ENCODE assay signal across 1 cellular context in genomic region chr7:104207731-104208420, GRCh38.
TF ChIP-seq lines count a peak whose summit lies in the region.

Gene ORC5 (minus strand): TSS chr7:104208013. CDS start chr7:104207904, 109 bp downstream.

TF ChIP-seq in K562, 482 proteins besides CTCF, POLR2A, EP300 and RAD21 (continued from another document and continues in another):
- TF ChIP-seq PRDM10 (IDR thresholded peaks at IDR 0.05; ENCODE audit: partially characterized antibody), result peak; percentile 88
- peak; percentile 21; the same call in 1 of the 2 replicates for TF ChIP-seq ZHX1 (conservative IDR thresholded peaks at IDR 0.05; ENCODE audit: low read length)
- peak; percentile 95 for TF ChIP-seq CXXC5 (CRISPR knock-in tag; IDR thresholded peaks at IDR 0.05)
- TF ChIP-seq TEAD4 (IDR thresholded peaks at IDR 0.05; ENCODE audit: low read length), result peak; percentile 45; the same call in 1 of the 2 replicates
- TF ChIP-seq TEAD4 (CRISPR knock-in tag; IDR thresholded peaks at IDR 0.05; ENCODE audit: borderline replicate concordance), result no peak
- TF ChIP-seq SIN3A (IDR thresholded peaks at IDR 0.05; ENCODE audit: borderline replicate concordance in 2 of 2, control insufficient read depth in 1 of 2, low read depth in 2 of 2, low read length in 2 of 2), result peak; percentile 74 to 89; a peak in 3 of 4 replicates
- TF ChIP-seq TCF3 (CRISPR knock-in tag; IDR thresholded peaks at IDR 0.05), result no peak; the same call in 1 of the 2 replicates
- TF ChIP-seq GTF2E2 (tag; IDR thresholded peaks at IDR 0.05), result peak; percentile 98
- peak; percentile 44 for TF ChIP-seq SAP30 (IDR thresholded peaks at IDR 0.05; ENCODE audit: borderline replicate concordance, insufficient read depth, low read depth, low read length, poor library complexity, severe bottlenecking)
- no peak for TF ChIP-seq RFX7 (CRISPR knock-in tag; IDR thresholded peaks at IDR 0.05)
- TF ChIP-seq C11orf30 (IDR thresholded peaks at IDR 0.05; ENCODE audit: low read depth), result 0 out of 2 replicates have a peak, but pooled peaks have one; percentile 23
- TF ChIP-seq MLX (CRISPR knock-in tag; conservative IDR thresholded peaks at IDR 0.05), result 0 out of 4 replicates have a peak, but pooled peaks of 1 of the 2 experiments have one; percentile 52
- TF ChIP-seq EP400 (IDR thresholded peaks at IDR 0.05), result peak; percentile 85
- TF ChIP-seq CBFB (CRISPR knock-in tag; IDR thresholded peaks at IDR 0.05), result 0 out of 2 replicates have a peak, but pooled peaks have one; percentile 8
- TF ChIP-seq CREB1 (IDR thresholded peaks at IDR 0.05), result peak; percentile 92
- TF ChIP-seq CREB1 (CRISPR knock-in tag; IDR thresholded peaks at IDR 0.05), result peak; percentile 89
- TF ChIP-seq ESRRA (IDR thresholded peaks at IDR 0.05; ENCODE audit: borderline replicate concordance, low read depth), result peak; percentile 70; the same call in 1 of the 2 replicates
- peak; percentile 93 for TF ChIP-seq ETV1 (tag; conservative IDR thresholded peaks at IDR 0.05; ENCODE audit: low read depth)
- no peak for TF ChIP-seq RREB1 (CRISPR knock-in tag; IDR thresholded peaks at IDR 0.05)
- no peak for TF ChIP-seq FOS (IDR thresholded peaks at IDR 0.05; ENCODE audit: extremely low read depth, insufficient read length)
- peak; percentile 83 for TF ChIP-seq ZBTB1 (CRISPR knock-in tag; IDR thresholded peaks at IDR 0.05; ENCODE audit: borderline replicate concordance, low read depth)
- no peak for TF ChIP-seq PRMT5 (CRISPR knock-in tag; IDR thresholded peaks at IDR 0.05)
- no peak for TF ChIP-seq ZBTB11 (CRISPR knock-in tag; IDR thresholded peaks at IDR 0.05)
- peak; percentile 57; the same call in 1 of the 2 replicates for TF ChIP-seq ZBTB7A (IDR thresholded peaks at IDR 0.05; ENCODE audit: borderline replicate concordance, control insufficient read depth, low read depth, low read length)
- peak; percentile 7 to 33; a peak in 2 of 4 replicates for TF ChIP-seq RCOR1 (IDR thresholded peaks at IDR 0.05; ENCODE audit: borderline replicate concordance in 1 of 2, low read depth in 2 of 2, low read length in 2 of 2)
- no peak for TF ChIP-seq ID3 (CRISPR knock-in tag; IDR thresholded peaks at IDR 0.05)
- TF ChIP-seq ID3 (tag; IDR thresholded peaks at IDR 0.05), result peak; percentile 61; the same call in 1 of the 2 replicates
- TF ChIP-seq ZNF449 (CRISPR knock-in tag; IDR thresholded peaks at IDR 0.05), result no peak
- TF ChIP-seq ZNF644 (tag; IDR thresholded peaks at IDR 0.05; ENCODE audit: low read depth), result 0 out of 2 replicates have a peak, but pooled peaks have one; percentile 47
- TF ChIP-seq SRF (CRISPR knock-in tag; IDR thresholded peaks at IDR 0.05), result peak in 1 of 2 experiments; percentile 92; a peak in 2 of 4 replicates
- no peak for TF ChIP-seq KLF16 (IDR thresholded peaks at IDR 0.05)
- no peak for TF ChIP-seq SNAPC5 (CRISPR knock-in tag; IDR thresholded peaks at IDR 0.05)
- no peak for TF ChIP-seq WHSC1 (IDR thresholded peaks at IDR 0.05; ENCODE audit: low read length)
- no peak for TF ChIP-seq SLC30A9 (CRISPR knock-in tag; IDR thresholded peaks at IDR 0.05)
- peak; percentile 89 for TF ChIP-seq ATF6 (CRISPR knock-in tag; IDR thresholded peaks at IDR 0.05)
- TF ChIP-seq GABPB2 (CRISPR knock-in tag; conservative IDR thresholded peaks at IDR 0.05), result 0 out of 2 replicates have a peak, but pooled peaks have one; percentile 30
